ENCODE assay signal across 23 cellular contexts in the genomic region with DNA sequence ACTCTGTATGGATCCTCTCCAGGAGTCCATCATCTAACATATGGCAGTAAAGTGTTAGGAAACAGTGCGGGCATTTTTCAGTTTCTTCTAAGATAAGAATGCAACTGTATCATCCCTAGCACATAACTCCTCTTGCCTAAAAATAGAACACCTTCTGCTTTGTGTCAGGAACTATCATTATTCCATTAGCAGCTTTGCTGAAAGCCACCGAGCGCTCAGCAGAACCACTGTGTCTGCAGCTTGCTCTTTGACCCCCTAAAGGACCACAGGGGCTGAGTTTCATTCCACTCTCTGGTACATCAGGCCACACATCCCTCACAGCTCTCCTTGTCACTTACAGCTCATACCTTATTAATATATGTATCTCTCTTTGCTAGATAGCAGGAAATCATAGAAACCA.
"Had no signal": no experiment of that assay in that cellular context is flagged by ENCODE, and none has a peak within 500 bp of the region (broad histone marks: within the 10 kb centered on the region; RNA-seq: fewer than 3 reads in every experiment).

No MANE protein-coding gene starts in this region.

- H3K9me3 ChIP-seq: gastrocnemius medialis, prostate gland, right lobe of liver, suprapubic skin, thyroid gland, vagina had no signal

- H3K4me1 ChIP-seq: gastrocnemius medialis, prostate gland, right lobe of liver, suprapubic skin, thyroid gland, vagina had no signal

- H3K27ac ChIP-seq: dorsolateral prefrontal cortex, epithelial cell of prostate, gastrocnemius medialis, prostate gland, right lobe of liver, suprapubic skin, thyroid gland, vagina had no signal

- ATAC-seq: esophagus mucosa; gastrocnemius medialis; naive thymus-derived CD4-positive, alpha-beta T cell; right lobe of liver; stimulated activated naive CD8-positive, alpha-beta T cell treated with anti-CD3 and anti-CD28 coated beads, Interleukin-15, amount 100 ng/mL, for 72 hours had no signal

- H3K36me3 ChIP-seq: gastrocnemius medialis, prostate gland, right lobe of liver, suprapubic skin, thyroid gland, vagina had no signal

- H3K4me3 ChIP-seq: dorsolateral prefrontal cortex, gastrocnemius medialis, prostate gland, right lobe of liver, suprapubic skin, thyroid gland, vagina had no signal

- H3K27me3 ChIP-seq: dorsolateral prefrontal cortex, gastrocnemius medialis, right lobe of liver, suprapubic skin, thyroid gland, vagina had no signal

- DNase-seq: dorsolateral prefrontal cortex; effector CD4-positive, alpha-beta T cell; foreskin fibroblast; gastrocnemius medialis; hippocampal formation; mesendoderm; midbrain; naive thymus-derived CD4-positive, alpha-beta T cell; nucleus accumbens; right lobe of liver; small intestine; stimulated activated CD4-positive, alpha-beta T cell treated with anti-CD3 and anti-CD28 coated beads, Interleukin-15, amount 100 ng/mL, for 24 hours; stimulated activated CD4-positive, alpha-beta T cell treated with anti-CD3 and anti-CD28 coated beads, Interleukin-2, amount 100 ng/mL, for 48 hours; stimulated activated CD8-positive, alpha-beta memory T cell treated with anti-CD3 and anti-CD28 coated beads, Interleukin-4, amount 100 ng/mL, for 48 hours; stimulated activated naive CD4-positive, alpha-beta T cell; stimulated activated naive CD8-positive, alpha-beta T cell treated with anti-CD3 and anti-CD28 coated beads, Interleukin-15, amount 100 ng/mL, for 72 hours; thyroid gland; trophoblast cell had no signal
